ENCODE assay signal across 15 cellular contexts in genomic region chr22:37239336-37240239, GRCh38. TPM values are rescaled to one million over a fixed set of nuclear protein-coding genes. Genes with fewer than 3 reads are reported as not detected.
A peak's percentile ranks its signal among the peaks of the same experiment; 100 is the strongest.
DNase-seq lines count a peak whose midpoint lies in the region; ATAC-seq and TF ChIP-seq lines count a peak whose summit lies in the region.
"Had no signal": no experiment of that assay in that cellular context is flagged by ENCODE, and none has a peak within 500 bp of the region (broad histone marks: within the 10 kb centered on the region; RNA-seq: fewer than 3 reads in every experiment).

No MANE protein-coding gene starts in this region.

- POLR2A ChIA-PET in activated CD8-positive, alpha-beta T cell treated with anti-CD3 and anti-CD28 coated beads for 36 hours (lab: Charles Lee) = interaction anchor here (0.6 to 9.5 kb wide), 8 partner anchors 8 to 160 kb away, joined by 3 to 209 read pairs (median 5); no protein-coding TSS in a partner anchor

- H3K4me3 ChIP-seq in left lung = no peak overlapping the region
- H3K4me3 ChIP-seq: breast epithelium, K562 had no signal

- peaks cover 0 to 91% of the 10 kb centered on the region in 2 donors for H3K27me3 ChIP-seq in left lung
- H3K27me3 ChIP-seq: breast epithelium had no signal

- no peaks in the 10 kb centered on the region for H3K9me3 Mint-ChIP-seq in stimulated activated naive CD8-positive, alpha-beta T cell treated with anti-CD3 and anti-CD28 coated beads, Interleukin-15, Interleukin-2, amounts not matched to agents 100 ng/mL and 50 ng/mL, for 24 hours
- no peaks in the 10 kb centered on the region for H3K9me3 Mint-ChIP-seq in activated CD8-positive, alpha-beta T cell treated with anti-CD3 and anti-CD28 coated beads for 36 hours

- ATAC-seq in stimulated activated naive CD8-positive, alpha-beta T cell treated with anti-CD3 and anti-CD28 coated beads, Interleukin-15, Interleukin-2, amounts not matched to agents 100 U/mL and 50 U/mL, for 24 hours = no peak
- no peak for ATAC-seq in activated CD8-positive, alpha-beta T cell treated with anti-CD3 and anti-CD28 coated beads for 36 hours
- ATAC-seq in left lung = no peak
- ATAC-seq: K562 had no signal

- peaks cover 69% of the 10 kb centered on the region for H3K36me3 Mint-ChIP-seq in stimulated activated naive CD8-positive, alpha-beta T cell treated with anti-CD3 and anti-CD28 coated beads, Interleukin-15, Interleukin-2, amounts not matched to agents 100 ng/mL and 50 ng/mL, for 24 hours (ENCODE audit: low read depth)
- H3K36me3 Mint-ChIP-seq in activated CD8-positive, alpha-beta T cell treated with anti-CD3 and anti-CD28 coated beads for 36 hours (ENCODE audit: low read depth) = peaks cover 95% of the 10 kb centered on the region

- no peak for DNase-seq in stimulated activated naive CD8-positive, alpha-beta T cell treated with anti-CD3 and anti-CD28 coated beads, Interleukin-15, Interleukin-2, amounts not matched to agents 100 U/mL and 50 U/mL, for 24 hours
- no peak for DNase-seq in activated CD8-positive, alpha-beta T cell treated with anti-CD3 and anti-CD28 coated beads for 36 hours
- DNase-seq in left lung (peak; percentile 27 to 31), KG1 (lab: John Stamatoyannopoulos, UW) (no peak), hypothalamus (lab: John Stamatoyannopoulos, UW) (no peak), HPDE6-E6E7 (ENCODE audit: extremely low spot score) (no peak), SW 1271 (lab: John Stamatoyannopoulos, UW) (no peak)
- DNase-seq: NCI-H1694, NCI-H446 treated with DMSO at 0.1 percent for 48 hours had no signal

- peaks cover 79% of the 10 kb centered on the region for H3K4me1 Mint-ChIP-seq in stimulated activated naive CD8-positive, alpha-beta T cell treated with anti-CD3 and anti-CD28 coated beads, Interleukin-15, Interleukin-2, amounts not matched to agents 100 ng/mL and 50 ng/mL, for 24 hours (ENCODE audit: low read depth)
- peaks cover 68% of the 10 kb centered on the region for H3K4me1 Mint-ChIP-seq in activated CD8-positive, alpha-beta T cell treated with anti-CD3 and anti-CD28 coated beads for 36 hours (ENCODE audit: low read depth)

- intact Hi-C loops in activated CD8-positive, alpha-beta T cell treated with anti-CD3 and anti-CD28 coated beads for 36 hours (cut with micrococcal nuclease) = no loop called here
- intact Hi-C loops in left lung (cut with DNase I) = no loop called here

- peaks cover 0 to 11% of the 10 kb centered on the region in 2 donors for H3K36me3 ChIP-seq in left lung
- H3K36me3 ChIP-seq: breast epithelium had no signal

- CTCF ChIA-PET in activated CD8-positive, alpha-beta T cell treated with anti-CD3 and anti-CD28 coated beads for 36 hours (lab: Charles Lee) = interaction anchor here (1.0 to 12.0 kb wide), 9 partner anchors 11 to 78 kb away, joined by 3 to 154 read pairs (median 4); no protein-coding TSS in a partner anchor

- H3K9me3 ChIP-seq in left lung = no peaks in the 10 kb centered on the region
- H3K9me3 ChIP-seq: breast epithelium had no signal

- peaks cover 0 to 97% of the 10 kb centered on the region in 2 donors for H3K4me1 ChIP-seq in left lung
- H3K4me1 ChIP-seq: breast epithelium had no signal

- no peaks in the 10 kb centered on the region for H3K27me3 Mint-ChIP-seq in stimulated activated naive CD8-positive, alpha-beta T cell treated with anti-CD3 and anti-CD28 coated beads, Interleukin-15, Interleukin-2, amounts not matched to agents 100 ng/mL and 50 ng/mL, for 24 hours
- no peaks in the 10 kb centered on the region for H3K27me3 Mint-ChIP-seq in activated CD8-positive, alpha-beta T cell treated with anti-CD3 and anti-CD28 coated beads for 36 hours

- TF ChIP-seq CTCF in activated CD8-positive, alpha-beta T cell treated with anti-CD3 and anti-CD28 coated beads for 36 hours (IDR thresholded peaks at IDR 0.05) = no peak
- TF ChIP-seq CTCF in left lung (IDR thresholded peaks at IDR 0.05) = no peak

- H3K4me3 Mint-ChIP-seq in stimulated activated naive CD8-positive, alpha-beta T cell treated with anti-CD3 and anti-CD28 coated beads, Interleukin-15, Interleukin-2, amounts not matched to agents 100 ng/mL and 50 ng/mL, for 24 hours = peak overlapping the region; percentile 95
- peak overlapping the region; percentile 98 for H3K4me3 Mint-ChIP-seq in activated CD8-positive, alpha-beta T cell treated with anti-CD3 and anti-CD28 coated beads for 36 hours

- peak overlapping the region in 1 of 2 donors; percentile 90 for H3K27ac ChIP-seq in left lung
- H3K27ac ChIP-seq: breast epithelium had no signal

- H3K27ac Mint-ChIP-seq in stimulated activated naive CD8-positive, alpha-beta T cell treated with anti-CD3 and anti-CD28 coated beads, Interleukin-15, Interleukin-2, amounts not matched to agents 100 ng/mL and 50 ng/mL, for 24 hours = peak overlapping the region; percentile 94
- peak overlapping the region; percentile 97 for H3K27ac Mint-ChIP-seq in activated CD8-positive, alpha-beta T cell treated with anti-CD3 and anti-CD28 coated beads for 36 hours

RNA-seq across cellular contexts. Expression of gene RAC2, which starts 4.5 kb away (rescaled TPM):
- total RNA-seq in activated CD8-positive, alpha-beta T cell treated with anti-CD3 and anti-CD28 coated beads for 36 hours = 100 to 1,000 TPM; 699 to 717 TPM
- total RNA-seq in left lung = 10 to 100 TPM; 40.9 to 77.2 TPM

RNA-seq across cellular contexts. Expression of gene SSTR3, which starts 27.3 kb away (rescaled TPM):
- 1 to 10 TPM; 7.9 to 8.5 TPM for total RNA-seq in activated CD8-positive, alpha-beta T cell treated with anti-CD3 and anti-CD28 coated beads for 36 hours
- under 1 TPM in 1 of 2 donors, not detected in 1; 0.26 TPM for total RNA-seq in left lung
- total RNA-seq: breast epithelium, glomerular endothelial cell, K562, kidney epithelial cell, RPMI7951 had no signal

RNA-seq across cellular contexts. Expression of gene CYTH4, which starts 42.7 kb away (rescaled TPM):
- total RNA-seq in activated CD8-positive, alpha-beta T cell treated with anti-CD3 and anti-CD28 coated beads for 36 hours = 10 to 100 TPM; 33.2 to 33.4 TPM
- total RNA-seq in left lung = 10 to 100 TPM; 16.2 to 63.4 TPM
- total RNA-seq: kidney epithelial cell had no signal

RNA-seq across cellular contexts. Expression of gene C1QTNF6, which starts 51.5 kb away (rescaled TPM):
- 1 to 10 TPM; 6.4 TPM for total RNA-seq in activated CD8-positive, alpha-beta T cell treated with anti-CD3 and anti-CD28 coated beads for 36 hours
- total RNA-seq in left lung = 10 to 100 TPM in 1 of 2 donors, 1 to 10 TPM in 1; 7.2 to 16.0 TPM

Comparison
In these comparisons a context has a peak if more than half of its experiments do, and no peak if none do; other contexts are left out.
1. DNase-seq: peak in left lung (2 of 2); none in stimulated activated naive CD8-positive, alpha-beta T cell treated with anti-CD3 and anti-CD28 coated beads, Interleukin-15, Interleukin-2, amounts not matched to agents 100 U/mL and 50 U/mL, for 24 hours (single experiment), activated CD8-positive, alpha-beta T cell treated with anti-CD3 and anti-CD28 coated beads for 36 hours (single experiment), KG1 (single experiment), hypothalamus (0 of 51), HPDE6-E6E7 (single experiment) and SW 1271 (0 of 2).
2. RNA of gene RAC2, which starts 4.5 kb away (total RNA-seq): 699 to 717 TPM in activated CD8-positive, alpha-beta T cell treated with anti-CD3 and anti-CD28 coated beads for 36 hours; 40.9 to 77.2 TPM in left lung; every median in the first group is over 4 times any median in the second.
3. RNA of gene SSTR3, which starts 27.3 kb away (total RNA-seq): 7.9 to 8.5 TPM in activated CD8-positive, alpha-beta T cell treated with anti-CD3 and anti-CD28 coated beads for 36 hours; 0.26 TPM in left lung; every median in the first group is over 4 times any median in the second.